9 cellular contexts compared by ENCODE assay signal in the genomic region with DNA sequence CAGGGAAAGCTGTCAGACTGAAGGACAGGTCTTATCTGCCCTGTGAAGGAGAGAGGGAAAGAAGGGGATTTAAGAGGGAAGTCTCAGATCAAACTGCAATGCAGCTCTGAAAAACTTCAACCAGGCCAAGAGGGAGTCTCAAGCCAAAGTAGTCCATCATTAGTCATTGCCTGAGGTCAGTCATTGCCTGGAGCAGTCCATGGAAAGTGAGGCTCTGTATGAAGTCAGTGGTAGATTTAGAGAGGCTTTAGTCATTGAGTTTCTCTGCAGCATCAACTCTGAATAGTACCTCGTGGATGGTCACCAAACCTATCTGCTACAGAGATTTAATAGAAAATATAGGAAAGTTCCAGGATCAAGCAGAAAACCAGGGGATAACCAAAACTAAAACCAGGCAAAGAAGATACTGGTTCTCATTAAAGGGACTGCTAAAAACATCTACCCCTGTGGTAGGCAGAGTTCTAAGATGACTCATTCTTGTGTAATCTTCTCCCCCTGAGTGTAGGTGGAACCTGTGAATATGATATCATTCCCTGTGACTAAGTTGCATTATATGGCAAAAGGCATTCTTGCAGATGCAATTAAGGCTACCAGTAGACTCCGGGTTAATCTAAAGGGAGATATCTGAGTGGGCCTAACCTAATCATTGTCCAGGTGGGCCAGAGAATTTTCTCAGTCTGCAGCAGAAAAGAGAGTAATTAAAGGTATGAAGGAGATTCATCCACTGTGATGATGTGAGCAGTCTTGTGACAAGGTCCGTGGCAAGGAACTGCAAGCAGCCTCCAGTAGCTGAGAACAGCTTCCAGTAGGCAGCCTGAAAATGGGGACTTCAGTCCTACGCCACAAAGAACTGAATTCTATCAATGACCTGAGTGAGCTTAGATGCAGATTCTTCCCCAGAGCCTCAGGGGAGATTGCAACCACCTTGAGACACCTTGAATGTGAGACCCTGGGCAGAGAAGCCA.
DNase-seq lines count a peak whose midpoint lies in the region; ATAC-seq lines count a peak whose summit lies in the region.
"Had no signal": no experiment of that assay in that cellular context is flagged by ENCODE, and none has a peak within 500 bp of the region (broad histone marks: within the 10 kb centered on the region; RNA-seq: fewer than 3 reads in every experiment).

No MANE protein-coding gene starts in this region.

- H2BK12ac ChIP-seq in mesenchymal stem cell (ENCODE audit: low read length in 2 of 2), result no peak overlapping the region

- no peak overlapping the region for H3K4ac ChIP-seq in mesenchymal stem cell (ENCODE audit: low read depth in 1 of 2, low read length in 2 of 2)

- peaks cover 2% of the 10 kb centered on the region for H3K27me3 Mint-ChIP-seq in activated T-helper 2 cell treated with anti-CD3 and anti-CD28 coated beads, Interferon-gamma antibody, Interleukin-2, Interleukin-4, amounts not matched to agents 10 μg/mL and 5 μg/mL and 100 μg/mL, durations not matched to agents 14 hours and 24 hours and 36 hours (ENCODE audit: low read depth)

- no peak overlapping the region for H2AFZ ChIP-seq in mesenchymal stem cell (ENCODE audit: low read depth, low read length)

- no peak overlapping the region for H3K14ac ChIP-seq in mesenchymal stem cell (ENCODE audit: low read length in 2 of 2)

- ATAC-seq in GM18511 (IDR thresholded peaks at IDR 0.05; ENCODE audit: unreplicated experiment) (peak; percentile 82), HG02759 (IDR thresholded peaks at IDR 0.05; ENCODE audit: unreplicated experiment) (peak; percentile 78)

- H2BK15ac ChIP-seq in mesenchymal stem cell (ENCODE audit: low read depth, poor library complexity, severe bottlenecking), result no peak overlapping the region

- H3K4me1 Mint-ChIP-seq in activated T-helper 2 cell treated with anti-CD3 and anti-CD28 coated beads, Interferon-gamma antibody, Interleukin-2, Interleukin-4, amounts not matched to agents 10 μg/mL and 5 μg/mL and 100 μg/mL, durations not matched to agents 14 hours and 24 hours and 36 hours (ENCODE audit: low read depth), result peaks cover 8% of the 10 kb centered on the region

- peak overlapping the region; percentile 36 for H2BK5ac ChIP-seq in mesenchymal stem cell (ENCODE audit: low read depth, low read length, poor library complexity, severe bottlenecking)

- no peak overlapping the region for H2BK120ac ChIP-seq in mesenchymal stem cell (ENCODE audit: low read depth, low read length)

- no peak overlapping the region for H3K18ac ChIP-seq in mesenchymal stem cell (ENCODE audit: low read depth in 1 of 2, low read length in 2 of 2)

- no peaks in the 10 kb centered on the region for H3K9me3 ChIP-seq in mesenchymal stem cell (ENCODE audit: control insufficient read depth, low read length)

- peak overlapping the region; percentile 80 for H3K9ac ChIP-seq in mesenchymal stem cell (ENCODE audit: low read length)

- intact Hi-C loops in activated T-helper 2 cell treated with anti-CD3 and anti-CD28 coated beads, Interferon-gamma antibody, Interleukin-2, Interleukin-4, amounts not matched to agents 10 μg/mL and 5 μg/mL and 100 μg/mL, durations not matched to agents 14 hours and 24 hours and 36 hours (cut with micrococcal nuclease), result no loop called here

- H3K27ac Mint-ChIP-seq in activated T-helper 2 cell treated with anti-CD3 and anti-CD28 coated beads, Interferon-gamma antibody, Interleukin-2, Interleukin-4, amounts not matched to agents 10 μg/mL and 5 μg/mL and 100 μg/mL, durations not matched to agents 14 hours and 24 hours and 36 hours, result no peak overlapping the region

- peak overlapping the region in 1 of 2 experiments; percentile 44 for H3K4me3 ChIP-seq in mesenchymal stem cell (ENCODE audit: insufficient read depth in 1 of 2, low read depth in 1 of 2, low read length in 2 of 2)

- H3K27ac ChIP-seq in mesenchymal stem cell (ENCODE audit: low read length, poor library complexity, severe bottlenecking), result peak overlapping the region; percentile 82

- no peak overlapping the region for H4K91ac ChIP-seq in mesenchymal stem cell (ENCODE audit: low read length)

- no peaks in the 10 kb centered on the region for H3K36me3 Mint-ChIP-seq in activated T-helper 2 cell treated with anti-CD3 and anti-CD28 coated beads, Interferon-gamma antibody, Interleukin-2, Interleukin-4, amounts not matched to agents 10 μg/mL and 5 μg/mL and 100 μg/mL, durations not matched to agents 14 hours and 24 hours and 36 hours (ENCODE audit: low read depth)

- H3K23ac ChIP-seq in mesenchymal stem cell (ENCODE audit: low read length in 2 of 2), result no peak overlapping the region

- no peaks in the 10 kb centered on the region for H3K9me3 Mint-ChIP-seq in activated T-helper 2 cell treated with anti-CD3 and anti-CD28 coated beads, Interferon-gamma antibody, Interleukin-2, Interleukin-4, amounts not matched to agents 10 μg/mL and 5 μg/mL and 100 μg/mL, durations not matched to agents 14 hours and 24 hours and 36 hours

- H3K79me1 ChIP-seq in mesenchymal stem cell (replicated peaks; ENCODE audit: low read length, poor library complexity, severe bottlenecking), result no peaks in the 10 kb centered on the region

- H3K4me1 ChIP-seq in mesenchymal stem cell (ENCODE audit: control insufficient read depth, insufficient read depth, low read depth, low read length), result peaks cover 18% of the 10 kb centered on the region

- DNase-seq in RPMI7951 (ENCODE audit: low read depth) (peak; percentile 15), mesenchymal stem cell (no peak), retina (no peak), NCI-H1048 (lab: John Stamatoyannopoulos, UW) (no peak), OCI-M2 (lab: John Stamatoyannopoulos, UW; ENCODE audit: unreplicated experiment) (no peak)
- DNase-seq in activated T-helper 2 cell treated with anti-CD3 and anti-CD28 coated beads, Interferon-gamma antibody, Interleukin-2, Interleukin-4, amounts not matched to agents 10 μg/mL and 5 μg/mL and 100 μg/mL, durations not matched to agents 14 hours and 24 hours and 36 hours (ENCODE audit: low spot score), result no peak
- DNase-seq: NCI-H2171 had no signal

- 68% methylated on average over 3 of the region's 4 CpGs for WGBS in mesenchymal stem cell

- H3K4me2 ChIP-seq in mesenchymal stem cell (ENCODE audit: low read length, poor library complexity, severe bottlenecking), result no peak overlapping the region

- no peak overlapping the region for H3K4me3 Mint-ChIP-seq in activated T-helper 2 cell treated with anti-CD3 and anti-CD28 coated beads, Interferon-gamma antibody, Interleukin-2, Interleukin-4, amounts not matched to agents 10 μg/mL and 5 μg/mL and 100 μg/mL, durations not matched to agents 14 hours and 24 hours and 36 hours (ENCODE audit: low read depth)

- H3K27me3 ChIP-seq in mesenchymal stem cell (ENCODE audit: control insufficient read depth in 1 of 2, insufficient read depth in 1 of 2, low read length in 2 of 2), result no peaks in the 10 kb centered on the region

- H4K8ac ChIP-seq in mesenchymal stem cell (ENCODE audit: low read length), result no peak overlapping the region

- H3K36me3 ChIP-seq in mesenchymal stem cell (ENCODE audit: control insufficient read depth in 1 of 2, insufficient read depth in 2 of 2, low read depth in 1 of 2, low read length in 2 of 2), result no peaks in the 10 kb centered on the region

- H2AK5ac ChIP-seq in mesenchymal stem cell (ENCODE audit: low read length, severe bottlenecking), result peak overlapping the region; percentile 60
